18 cellular contexts compared by ENCODE assay signal in genomic region chr1:143736562-143736961, GRCh38.
A peak's percentile ranks its signal among the peaks of the same experiment; 100 is the strongest.
DNase-seq lines count a peak whose midpoint lies in the region; ATAC-seq and TF ChIP-seq lines count a peak whose summit lies in the region.
"Had no signal": no experiment of that assay in that cellular context is flagged by ENCODE, and none has a peak within 500 bp of the region (broad histone marks: within the 10 kb centered on the region; RNA-seq: fewer than 3 reads in every experiment).

No MANE protein-coding gene starts in this region.

- H3K4me3 ChIP-seq in cardiac muscle cell (peak overlapping the region; percentile 33), duodenal mucosa (ENCODE audit: low read depth in 1 of 2, low read length in 2 of 2) (peak overlapping the region; percentile 23 to 45), right lobe of liver (peak overlapping the region; percentile 20 to 61 (median 51))
- H3K4me3 ChIP-seq: psoas muscle had no signal

- DNase-seq in cardiac muscle cell (ENCODE audit: low read depth in 1 of 2, low spot score in 1 of 2), result peak in 1 of 2 donors; percentile 6
- no peak for DNase-seq in cardiac septum (ENCODE audit: low spot score)
- peak in 1 of 3 donors; percentile 51 for DNase-seq in right lobe of liver
- DNase-seq in epidermal melanocyte (ENCODE audit: insufficient read length, low spot score), result no peak
- no peak for DNase-seq in ureter (ENCODE audit: low spot score)
- no peak for DNase-seq in kidney tubule cell (ENCODE audit: low spot score)
- DNase-seq: 8988T; activated B cell treated with CpG ODN at 0.5 μM for 24 hours; activated effector memory CD4-positive, alpha-beta T cell treated with anti-CD3 and anti-CD28 coated beads, Interleukin-2, amount 50 U/mL, for 16 hours; aorta; CD4-positive, alpha-beta T cell; effector CD4-positive, alpha-beta T cell; foreskin fibroblast; NCI-H1436 treated with DMSO at 0.1 percent for 48 hours; OCI-M1; psoas muscle had no signal

- WGBS in right lobe of liver (ENCODE audit: insufficient coverage, low coverage, low lambda C conversion rate, missing lambda C conversion rate), result under 1% methylated on average over 12 of the region's 14 CpGs

- no peak overlapping the region for H3K9ac ChIP-seq in duodenal mucosa (ENCODE audit: low read depth in 1 of 2, low read length in 2 of 2)

- H3K9me3 ChIP-seq in cardiac muscle cell (ENCODE audit: low read depth) (no peaks in the 10 kb centered on the region), duodenal mucosa (ENCODE audit: control insufficient read depth in 1 of 2, low read length in 2 of 2) (no peaks in the 10 kb centered on the region), right lobe of liver (no peaks in the 10 kb centered on the region)
- H3K9me3 ChIP-seq: psoas muscle had no signal

- no peak for TF ChIP-seq CTCF in cardiac muscle cell (IDR thresholded peaks at IDR 0.05; ENCODE audit: low read depth, low read length)
- no peak for TF ChIP-seq CTCF in right lobe of liver (IDR thresholded peaks at IDR 0.05)

- TF ChIP-seq POLR2A in right lobe of liver (IDR thresholded peaks at IDR 0.05), result no peak

- H3K27me3 ChIP-seq in cardiac muscle cell (no peaks in the 10 kb centered on the region), duodenal mucosa (ENCODE audit: control insufficient read depth in 1 of 2, insufficient read depth in 2 of 2, low read length in 2 of 2) (no peaks in the 10 kb centered on the region), right lobe of liver (no peaks in the 10 kb centered on the region)

- H3K27ac ChIP-seq in cardiac muscle cell (no peak overlapping the region), duodenal mucosa (ENCODE audit: low read depth, low read length) (no peak overlapping the region), right lobe of liver (peak overlapping the region; percentile 57 to 92 (median 90))
- H3K27ac ChIP-seq: psoas muscle had no signal

- no peaks in the 10 kb centered on the region for H3K36me3 ChIP-seq in cardiac muscle cell
- H3K36me3 ChIP-seq in duodenal mucosa (ENCODE audit: control insufficient read depth in 1 of 2, insufficient read depth in 2 of 2, low read length in 2 of 2), result no peaks in the 10 kb centered on the region
- H3K36me3 ChIP-seq in right lobe of liver, result no peaks in the 10 kb centered on the region

- H3K4me1 ChIP-seq in cardiac muscle cell (ENCODE audit: low read depth) (no peaks in the 10 kb centered on the region), duodenal mucosa (ENCODE audit: control insufficient read depth in 1 of 2, insufficient read depth in 2 of 2, low read length in 2 of 2) (no peaks in the 10 kb centered on the region), right lobe of liver (peaks cover 0 to 11% (median 0%) of the 10 kb centered on the region in 4 donors)
- H3K4me1 ChIP-seq: psoas muscle had no signal

- intact Hi-C loops in cardiac septum (cut with DNase I) (no loop called here), right lobe of liver (cut with DNase I) (no loop called here)

- ATAC-seq in right lobe of liver (peak; percentile 29 to 53 (median 40)), GM21576 (IDR thresholded peaks at IDR 0.05; ENCODE audit: unreplicated experiment) (no peak)
- ATAC-seq: psoas muscle had no signal

Comparison
In these comparisons a context has a peak if more than half of its experiments do, and no peak if none do; other contexts are left out.
1. H3K27ac ChIP-seq: peak in right lobe of liver (3 of 3); none in cardiac muscle cell (single experiment) and duodenal mucosa (single experiment).
2. Peak in every context shown above with its lines, with median percentiles within 50 percentile points of each other: H3K4me3 ChIP-seq.